ENCODE assay signal across 8 cellular contexts in the genomic region with DNA sequence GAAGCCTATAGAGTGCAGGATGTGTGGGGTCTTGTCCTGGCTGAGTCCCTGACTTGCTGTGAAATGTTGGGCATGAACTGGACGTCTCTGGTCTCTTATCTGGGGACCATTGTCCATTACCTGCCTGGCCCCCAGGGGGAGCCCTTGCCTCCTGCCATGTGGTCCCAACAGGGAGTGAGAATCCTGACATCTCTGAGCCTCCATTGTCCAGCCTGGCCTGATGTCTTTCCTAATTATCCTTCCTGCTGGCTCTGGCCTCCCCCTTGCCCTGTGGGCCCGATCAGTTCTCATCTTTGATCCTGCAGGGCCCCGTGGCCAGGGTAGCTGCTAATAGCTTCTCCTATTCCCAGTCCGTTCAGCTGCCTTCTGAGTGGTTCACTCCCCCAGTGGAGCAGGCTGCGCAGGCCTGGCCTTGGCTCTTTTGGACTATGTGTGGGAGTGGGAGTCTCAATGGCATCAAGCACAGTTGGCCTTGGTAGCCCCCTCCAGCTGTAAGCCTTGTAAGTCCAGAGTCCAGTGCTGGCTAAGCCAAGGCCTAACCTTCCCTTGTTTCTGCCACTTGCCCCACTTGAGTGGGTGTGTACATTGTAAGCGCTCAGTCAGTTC.
DNase-seq lines count a peak whose midpoint lies in the region; ATAC-seq and TF ChIP-seq lines count a peak whose summit lies in the region.

No MANE protein-coding gene starts in this region.

- H2AFZ ChIP-seq in DND-41 (ENCODE audit: low read depth, low read length) = no peak overlapping the region

- H3K36me3 ChIP-seq in DND-41 (ENCODE audit: insufficient read depth, low read length) = no peaks in the 10 kb centered on the region

- H3K4me3 ChIP-seq in DND-41 (ENCODE audit: low read depth in 1 of 2, low read length in 2 of 2) (no peak overlapping the region), fibroblast of the aortic adventitia (ENCODE audit: low read depth, low read length) (no peak overlapping the region), retinal pigment epithelial cell (ENCODE audit: low read length) (no peak overlapping the region)

- no peaks in the 10 kb centered on the region for H4K20me1 ChIP-seq in DND-41 (ENCODE audit: insufficient read depth, low read length)

- H3K4me1 ChIP-seq in DND-41 (ENCODE audit: insufficient read depth, low read length) = 0 out of 2 replicates have a peak, but pooled peaks cover 4% of the 10 kb centered on the region

- ATAC-seq in DND-41 (ENCODE audit: insufficient read depth, low read depth) = peak; percentile 60
- ATAC-seq in GM21367 (IDR thresholded peaks at IDR 0.05; ENCODE audit: unreplicated experiment) = no peak
- no peak for ATAC-seq in GM19328 (IDR thresholded peaks at IDR 0.05; ENCODE audit: unreplicated experiment)

- H3K9ac ChIP-seq in DND-41 (ENCODE audit: low read depth, low read length) = no peak overlapping the region

- TF ChIP-seq CTCF in DND-41 (IDR thresholded peaks at IDR 0.05; ENCODE audit: borderline replicate concordance, extremely low read depth, low read length, poor library complexity, severe bottlenecking) (peak; percentile 84), fibroblast of the aortic adventitia (IDR thresholded peaks at IDR 0.05; ENCODE audit: insufficient read depth, low read length) (peak; percentile 37), retinal pigment epithelial cell (conservative IDR thresholded peaks at IDR 0.05; ENCODE audit: low read depth, low read length) (peak; percentile 73)

- no peak overlapping the region for H3K27ac ChIP-seq in DND-41 (ENCODE audit: low read length)

- no peaks in the 10 kb centered on the region for H3K9me3 ChIP-seq in DND-41 (ENCODE audit: insufficient read depth, low read length, severe bottlenecking)

- H3K79me2 ChIP-seq in DND-41 (ENCODE audit: insufficient read depth, low read length) = no peaks in the 10 kb centered on the region

- DNase-seq in DND-41 (peak; percentile 64), NAMALWA (ENCODE audit: low spot score) (peak; percentile 59), fibroblast of the aortic adventitia (ENCODE audit: low read depth) (no peak), retinal pigment epithelial cell (ENCODE audit: low read depth) (no peak), pons (ENCODE audit: low spot score) (no peak)
- peak; percentile 64 for DNase-seq in activated CD8-positive, alpha-beta memory T cell treated with anti-CD3 and anti-CD28 coated beads, Interleukin-2, amount 50 U/mL, for 4 hours

- H3K27me3 ChIP-seq in DND-41 (ENCODE audit: insufficient read depth, low read length, poor library complexity) = no peaks in the 10 kb centered on the region

- no peak overlapping the region for H3K4me2 ChIP-seq in DND-41 (ENCODE audit: insufficient read depth, low read length)

Comparison
In these comparisons a context has a peak if more than half of its experiments do, and no peak if none do; other contexts are left out.
1. DNase-seq: peak in DND-41 (single experiment), NAMALWA (single experiment) and activated CD8-positive, alpha-beta memory T cell treated with anti-CD3 and anti-CD28 coated beads, Interleukin-2, amount 50 U/mL, for 4 hours (single experiment); none in fibroblast of the aortic adventitia (single experiment), retinal pigment epithelial cell (single experiment) and pons (single experiment).
2. Peak in every context shown above with its lines, with median percentiles within 50 percentile points of each other: CTCF ChIP-seq.